In genomic region chr1:205950826-205951549, GRCh38 we compare ENCODE assay signal across 14 cellular contexts. TPM values are rescaled to one million over a fixed set of nuclear protein-coding genes. Genes with fewer than 3 reads are reported as not detected.
DNase-seq lines count a peak whose midpoint lies in the region; ATAC-seq, FAIRE-seq and TF ChIP-seq lines count a peak whose summit lies in the region.
"Had no signal": no experiment of that assay in that cellular context is flagged by ENCODE, and none has a peak within 500 bp of the region (broad histone marks: within the 10 kb centered on the region; RNA-seq: fewer than 3 reads in every experiment).

No MANE protein-coding gene starts in this region.

- H3K9ac ChIP-seq in astrocyte (ENCODE audit: low read length), result no peak overlapping the region

- peaks cover 71% of the 10 kb centered on the region for H3K27me3 Mint-ChIP-seq in astrocyte (ENCODE audit: low read depth, unreplicated experiment)
- H3K27me3 Mint-ChIP-seq in progenitor cell of endocrine pancreas, result peaks cover 24% of the 10 kb centered on the region
- H3K27me3 Mint-ChIP-seq: stimulated activated naive B cell treated with anti-CD40 and anti-IgM and Interleukin-4, amounts not matched to agents 10 μg/mL and 1 μg/mL and 100 μg/mL, for 72 hours had no signal

- H3K4me2 ChIP-seq in astrocyte (ENCODE audit: low read length), result no peak overlapping the region

- H3K36me3 Mint-ChIP-seq in astrocyte (ENCODE audit: low read depth, unreplicated experiment) (peaks cover 3% of the 10 kb centered on the region), progenitor cell of endocrine pancreas (ENCODE audit: insufficient read depth) (no peaks in the 10 kb centered on the region)
- H3K36me3 Mint-ChIP-seq: stimulated activated naive B cell treated with anti-CD40 and anti-IgM and Interleukin-4, amounts not matched to agents 10 μg/mL and 1 μg/mL and 100 μg/mL, for 72 hours had no signal

- peak; percentile 95 for DNase-seq in DMS79 (lab: John Stamatoyannopoulos, UW)
- peak; percentile 86 for DNase-seq in M059J (ENCODE audit: low read depth)
- DNase-seq in astrocyte (ENCODE audit: low read depth), result peak; percentile 53
- peak in 1 of 3 donors; percentile 9 for DNase-seq in mucosa of descending colon
- DNase-seq in body of pancreas, result no peak
- DNase-seq in activated CD8-positive, alpha-beta memory T cell treated with anti-CD3 and anti-CD28 coated beads for 24 hours, result no peak
- DNase-seq in progenitor cell of endocrine pancreas (ENCODE audit: low spot score, unreplicated experiment), result no peak
- DNase-seq in ureter (ENCODE audit: low spot score), result no peak
- DNase-seq: activated T-cell treated with anti-CD3 and anti-CD28 coated beads for 4 hours; mesenchymal stem cell; NCI-H2171; stimulated activated CD4-positive, alpha-beta T cell treated with anti-CD3 and anti-CD28 coated beads, Interleukin-2, amount 100 ng/mL, for 24 hours; stimulated activated naive B cell treated with anti-CD40 and anti-IgM and Interleukin-4, amounts not matched to agents 10 μg/mL and 1 μg/mL and 100 μg/mL, for 72 hours had no signal

- no peak overlapping the region for H3K27ac ChIP-seq in astrocyte (ENCODE audit: low read depth, low read length)
- H3K27ac ChIP-seq in body of pancreas, result no peak overlapping the region

- no peak overlapping the region for H3K4me3 ChIP-seq in astrocyte (ENCODE audit: insufficient read depth, low read depth, low read length)
- no peak overlapping the region for H3K4me3 ChIP-seq in mucosa of descending colon
- no peak overlapping the region for H3K4me3 ChIP-seq in body of pancreas

- no peak overlapping the region for H3K4me3 Mint-ChIP-seq in astrocyte (ENCODE audit: unreplicated experiment)
- H3K4me3 Mint-ChIP-seq in progenitor cell of endocrine pancreas (ENCODE audit: low read depth), result no peak overlapping the region
- H3K4me3 Mint-ChIP-seq: stimulated activated naive B cell treated with anti-CD40 and anti-IgM and Interleukin-4, amounts not matched to agents 10 μg/mL and 1 μg/mL and 100 μg/mL, for 72 hours had no signal

- no peak overlapping the region for H2AFZ ChIP-seq in astrocyte (ENCODE audit: low read depth, low read length)

- H3K36me3 ChIP-seq in astrocyte (ENCODE audit: insufficient read depth, low read length) (no peaks in the 10 kb centered on the region), mucosa of descending colon (ENCODE audit: low read depth) (no peaks in the 10 kb centered on the region), body of pancreas (replicated peaks in 1 of 2; ENCODE audit: insufficient read depth in 1 of 2, low read depth in 2 of 2) (no peaks in the 10 kb centered on the region)

- TF ChIP-seq POLR2A in body of pancreas (IDR thresholded peaks at IDR 0.05), result no peak

- FAIRE-seq in astrocyte (lab: Jason Lieb, UNC), result no peak

- no peak overlapping the region for H3K27ac Mint-ChIP-seq in astrocyte (ENCODE audit: unreplicated experiment)
- no peak overlapping the region for H3K27ac Mint-ChIP-seq in progenitor cell of endocrine pancreas
- H3K27ac Mint-ChIP-seq: stimulated activated naive B cell treated with anti-CD40 and anti-IgM and Interleukin-4, amounts not matched to agents 10 μg/mL and 1 μg/mL and 100 μg/mL, for 72 hours had no signal

- H4K20me1 ChIP-seq in astrocyte (ENCODE audit: insufficient read depth, low read length), result no peaks in the 10 kb centered on the region

- H3K4me1 ChIP-seq in astrocyte (ENCODE audit: insufficient read depth, low read length) (peaks cover 13% of the 10 kb centered on the region), mucosa of descending colon (ENCODE audit: low read depth) (no peaks in the 10 kb centered on the region), body of pancreas (peaks cover 51% of the 10 kb centered on the region)

- H3K9me3 ChIP-seq in astrocyte (ENCODE audit: insufficient read depth, low read depth, low read length) (no peaks in the 10 kb centered on the region), mucosa of descending colon (no peaks in the 10 kb centered on the region), body of pancreas (no peaks in the 10 kb centered on the region)

- peaks cover 25% of the 10 kb centered on the region for H3K27me3 ChIP-seq in astrocyte (ENCODE audit: insufficient read depth, low read length)
- no peaks in the 10 kb centered on the region for H3K27me3 ChIP-seq in body of pancreas

- H3K9me3 Mint-ChIP-seq in astrocyte (ENCODE audit: unreplicated experiment), result peaks cover 2% of the 10 kb centered on the region
- no peaks in the 10 kb centered on the region for H3K9me3 Mint-ChIP-seq in progenitor cell of endocrine pancreas (ENCODE audit: low read depth)
- H3K9me3 Mint-ChIP-seq: stimulated activated naive B cell treated with anti-CD40 and anti-IgM and Interleukin-4, amounts not matched to agents 10 μg/mL and 1 μg/mL and 100 μg/mL, for 72 hours had no signal

- intact Hi-C loops in mucosa of descending colon (cut with DNase I, micrococcal nuclease), result no loop called here
- intact Hi-C loops in body of pancreas (cut with DNase I), result no loop called here

- no peaks in the 10 kb centered on the region for H3K4me1 Mint-ChIP-seq in astrocyte (ENCODE audit: low read depth, unreplicated experiment)
- peaks cover 5% of the 10 kb centered on the region for H3K4me1 Mint-ChIP-seq in progenitor cell of endocrine pancreas (ENCODE audit: low read depth)

- ATAC-seq in mucosa of descending colon (peak; percentile 22), body of pancreas (no peak)
- ATAC-seq: stimulated activated naive B cell treated with anti-CD40 and anti-IgM and Interleukin-4, amounts not matched to agents 10 μg/mL and 1 μg/mL and 100 μg/mL, for 72 hours had no signal

- 75 to 92% methylated on average over 5 to 7 of the region's 7 CpGs for WGBS in body of pancreas, 2 donors

- no peaks in the 10 kb centered on the region for H3K79me2 ChIP-seq in astrocyte (ENCODE audit: insufficient read depth, low read length)

- no peak for TF ChIP-seq CTCF in astrocyte (IDR thresholded peaks at IDR 0.05; ENCODE audit: insufficient read depth, low read depth, low read length)
- TF ChIP-seq CTCF in mucosa of descending colon (IDR thresholded peaks at IDR 0.05), result no peak
- no peak for TF ChIP-seq CTCF in body of pancreas (IDR thresholded peaks at IDR 0.05)
- TF ChIP-seq CTCF in progenitor cell of endocrine pancreas (IDR thresholded peaks at IDR 0.05; ENCODE audit: unreplicated experiment), result no peak

RNA-seq across cellular contexts. Expression of gene SLC26A9, which starts 7.7 kb away (rescaled TPM):
- total RNA-seq in M059J (2014; rRNA removed; shearing (Covaris generic)), result 0.07 TPM in 1 of 2 replicates, not detected in the other
- total RNA-seq in astrocyte (not detected in 2 replicates), mucosa of descending colon (not detected), body of pancreas (1 to 10 TPM in 1 of 2 donors, under 1 TPM in 1; 0.78 to 1.6 TPM), progenitor cell of endocrine pancreas (2.9 and 3.2 TPM in 2 replicates), ureter (0.13 TPM)
- total RNA-seq: posterior vena cava had no signal

RNA-seq across cellular contexts. Expression of gene RAB7B, which starts 52.2 kb away (rescaled TPM):
- total RNA-seq in M059J (2014; rRNA removed; shearing (Covaris generic)), result 0.44 and 0.69 TPM in 2 replicates
- total RNA-seq in astrocyte, result 6.6 and 8.1 TPM in 2 replicates
- 1 to 10 TPM in 1 of 3 donors, under 1 TPM in 2; 0.69 to 1.3 (median 0.76) TPM for total RNA-seq in mucosa of descending colon
- total RNA-seq in body of pancreas, result under 1 TPM in 1 of 2 donors, not detected in 1; 0.78 TPM
- 0.13 TPM in 1 of 2 replicates, not detected in the other for total RNA-seq in progenitor cell of endocrine pancreas
- 11.7 TPM for total RNA-seq in ureter

Comparison
In these comparisons a context has a peak if more than half of its experiments do, and no peak if none do; other contexts are left out.
1. DNase-seq: peak in DMS79 (single experiment), M059J (single experiment) and astrocyte (single experiment); none in body of pancreas (0 of 4), activated CD8-positive, alpha-beta memory T cell treated with anti-CD3 and anti-CD28 coated beads for 24 hours (single experiment), progenitor cell of endocrine pancreas (single experiment) and ureter (single experiment).